In the genomic region with DNA sequence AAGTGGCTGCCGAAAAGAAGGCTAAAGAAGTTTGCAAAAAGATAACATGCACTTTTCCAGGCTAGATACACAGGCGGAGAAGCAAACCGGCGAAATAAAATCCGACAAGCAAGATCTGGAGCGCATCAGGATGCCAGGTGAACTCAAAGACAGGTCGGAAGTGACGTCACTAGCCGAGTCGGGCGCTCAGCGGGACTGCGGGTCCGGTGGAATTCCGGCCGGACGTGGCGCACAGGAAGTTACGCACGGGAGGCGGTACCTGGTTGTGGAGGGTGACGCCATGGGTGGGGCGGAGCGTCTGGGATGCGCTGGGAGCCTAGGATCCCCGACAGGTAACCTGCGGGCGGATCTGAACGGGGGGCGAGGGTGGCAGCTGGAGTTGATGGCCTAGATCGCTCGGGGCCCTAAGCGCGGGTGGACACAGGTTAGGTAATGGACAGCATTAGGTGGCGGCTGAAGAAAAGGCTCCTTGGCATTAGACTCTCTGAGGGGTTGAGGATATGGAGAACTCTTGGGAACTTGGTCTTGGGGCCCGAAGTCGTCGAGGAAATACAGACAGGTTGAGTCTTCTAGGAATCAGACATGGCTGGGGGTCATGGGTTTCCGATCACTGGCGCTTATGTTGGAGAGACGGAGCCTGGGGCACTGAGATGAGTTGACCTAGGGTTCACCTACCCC, we compare ENCODE assay signal across 8 cellular contexts. TPM values are rescaled to one million over a fixed set of nuclear protein-coding genes. Genes with fewer than 3 reads are reported as not detected.
A peak's percentile ranks its signal among the peaks of the same experiment; 100 is the strongest.
DNase-seq lines count a peak whose midpoint lies in the region; ATAC-seq, FAIRE-seq and TF ChIP-seq lines count a peak whose summit lies in the region.

No MANE protein-coding gene starts in this region.

- intact Hi-C loops in adrenal gland (cut with DNase I) (no loop called here), cardiac septum (cut with DNase I) (no loop called here), pancreas (cut with DNase I) (no loop called here), tibial artery (cut with DNase I; ENCODE audit: low total_unique reads) (no loop called here)

- TF ChIP-seq CTCF in GM10248 (IDR thresholded peaks at IDR 0.05; ENCODE audit: control extremely low read depth, extremely low read depth, low read depth, missing control alignments) (no peak), adrenal gland (IDR thresholded peaks at IDR 0.05) (peak in 3 of 6 experiments; percentile 9 to 19 (median 11)), pancreas (IDR thresholded peaks at IDR 0.05) (no peak), tibial artery (IDR thresholded peaks at IDR 0.05) (no peak)

- CTCF ChIA-PET in GM10248 (lab: Yijun Ruan, JAX), result no interaction called here

- H3K36me3 ChIP-seq in adrenal gland (replicated peaks in 1 of 2) (no peaks in the 10 kb centered on the region), pancreas (no peaks in the 10 kb centered on the region), tibial artery (no peaks in the 10 kb centered on the region)

- FAIRE-seq in pancreas (lab: Jason Lieb, UNC), result peak; percentile 37

- H3K27ac ChIP-seq in adrenal gland (peak overlapping the region in 3 of 5 donors; percentile 26 to 72 (median 34)), pancreas (peak overlapping the region in 3 of 4 donors; percentile 29 to 73 (median 69)), tibial artery (peak overlapping the region; percentile 52 to 67)

- 1 to 5% (median 3%) methylated on average over 16 to 41 of the region's 41 CpGs for WGBS in adrenal gland, 4 donors
- 0 to 1% methylated on average over 41 of the region's 41 CpGs for WGBS in pancreas, 2 donors

- peak; percentile 71 to 86 for TF ChIP-seq POLR2A in adrenal gland (IDR thresholded peaks at IDR 0.05)

- H3K9me3 ChIP-seq in adrenal gland (replicated peaks in 1 of 3) (no peaks in the 10 kb centered on the region), pancreas (no peaks in the 10 kb centered on the region), tibial artery (no peaks in the 10 kb centered on the region)

- no peaks in the 10 kb centered on the region for H3K27me3 ChIP-seq in adrenal gland
- no peaks in the 10 kb centered on the region for H3K27me3 ChIP-seq in pancreas
- peaks cover 0 to 6% of the 10 kb centered on the region in 2 donors for H3K27me3 ChIP-seq in tibial artery

- ATAC-seq in HG02610 (IDR thresholded peaks at IDR 0.05; ENCODE audit: unreplicated experiment) (peak; percentile 99), pancreas (peak; percentile 100)

- H3K4me1 ChIP-seq in adrenal gland (replicated peaks in 1 of 2) (peaks cover 3 to 12% of the 10 kb centered on the region in 2 donors), pancreas (peaks cover 0 to 20% (median 5%) of the 10 kb centered on the region in 3 donors), tibial artery (peaks cover 0 to 10% (median 7%) of the 10 kb centered on the region in 4 donors)

- peak overlapping the region; percentile 35 to 76 (median 57) for H3K4me3 ChIP-seq in adrenal gland
- H3K4me3 ChIP-seq in pancreas, result peak overlapping the region; percentile 48 to 57 (median 52)
- peak overlapping the region; percentile 71 to 85 for H3K4me3 ChIP-seq in tibial artery

- DNase-seq in GM10248 (ENCODE audit: extremely low spot score) (peak; percentile 96), NCI-H1417 (lab: John Stamatoyannopoulos, UW) (peak; percentile 98 to 99 (median 98)), SW 1271 (lab: John Stamatoyannopoulos, UW) (peak; percentile 90 to 91), adrenal gland (peak; percentile 95 to 99 (median 98)), cardiac septum (ENCODE audit: low spot score) (peak; percentile 99), pancreas (peak; percentile 96 to 98 (median 97)), tibial artery (peak; percentile 90 to 95)

- POLR2A ChIA-PET in GM10248 (lab: Yijun Ruan, JAX), result no interaction called here

RNA-seq across cellular contexts. Expression of gene EHHADH, which starts 29.0 kb away (rescaled TPM):
- total RNA-seq in adrenal gland (1 to 10 TPM; 2.4 to 7.8 (median 6.3) TPM), cardiac septum (17.7 TPM), pancreas (10 to 100 TPM in 1 of 6 donors, 1 to 10 TPM in 5; 6.1 to 10.4 (median 7.3) TPM)
- polyA plus RNA-seq in adrenal gland (1 to 10 TPM; 1.6 to 3.1 (median 1.7) TPM), pancreas (1 to 10 TPM; 2.6 to 3.6 TPM)

Comparison
In these comparisons a context has a peak if more than half of its experiments do, and no peak if none do; other contexts are left out.
1. Peak in every context shown above with its lines: DNase-seq, ATAC-seq, H3K4me3 ChIP-seq and H3K27ac ChIP-seq.